In the genomic region with DNA sequence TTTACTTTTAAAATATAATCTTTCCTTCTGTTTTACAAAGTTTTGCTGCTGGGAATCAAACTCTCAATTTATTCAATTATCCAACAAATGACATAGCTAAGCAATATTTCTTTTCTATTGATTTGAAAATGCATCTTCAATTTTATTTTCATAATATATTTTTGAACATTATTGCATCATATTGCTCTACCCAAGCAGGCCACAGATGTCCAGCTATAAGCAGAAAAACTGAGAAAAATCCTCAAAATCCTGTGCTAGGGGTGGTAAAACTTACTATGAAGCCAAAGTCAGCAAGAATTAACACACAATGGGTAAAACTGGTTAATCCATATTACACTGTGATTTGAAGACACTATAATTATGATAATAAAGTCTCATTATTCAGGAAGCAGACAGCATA, we compare ENCODE assay signal across 22 cellular contexts. TPM values are rescaled to one million over a fixed set of nuclear protein-coding genes. Genes with fewer than 3 reads are reported as not detected.
DNase-seq lines count a peak whose midpoint lies in the region; ATAC-seq and TF ChIP-seq lines count a peak whose summit lies in the region.
"Had no signal": no experiment of that assay in that cellular context is flagged by ENCODE, and none has a peak within 500 bp of the region (broad histone marks: within the 10 kb centered on the region; RNA-seq: fewer than 3 reads in every experiment).

No MANE protein-coding gene starts in this region.

- H2AFZ ChIP-seq in MM.1S (ENCODE audit: low read length): no peak overlapping the region

- peak overlapping the region; percentile 42 to 86 (median 51); a peak in 13 of 20 replicates for H3K4me3 ChIP-seq in BLaER1 treated with 17β-estradiol and CSF1 and Interleukin-3, amounts not matched to agents 10 nM and 100 nM
- no peak overlapping the region for H3K4me3 ChIP-seq in CD8-positive, alpha-beta memory T cell (ENCODE audit: low read length)
- peak overlapping the region; percentile 62 for H3K4me3 ChIP-seq in MM.1S (ENCODE audit: low read length)
- H3K4me3 ChIP-seq: prostate gland, SK-N-MC, upper lobe of right lung had no signal

- peaks cover 7 to 17% (median 15%) of the 10 kb centered on the region in 11 experiments; a peak in 20 of 22 replicates for H3K9me3 ChIP-seq in BLaER1 treated with 17β-estradiol and CSF1 and Interleukin-3, amounts not matched to agents 10 nM and 100 nM (replicated peaks in 1 of 11)
- H3K9me3 ChIP-seq in CD8-positive, alpha-beta memory T cell (ENCODE audit: low read length): no peaks in the 10 kb centered on the region
- H3K9me3 ChIP-seq in MM.1S (replicated peaks; ENCODE audit: insufficient read depth, low read length): no peaks in the 10 kb centered on the region
- H3K9me3 ChIP-seq: prostate gland, stomach, upper lobe of right lung had no signal

- H3K4me1 ChIP-seq in BLaER1 treated with 17β-estradiol and CSF1 and Interleukin-3, amounts not matched to agents 10 nM and 100 nM: peaks cover 42 to 70% (median 57%) of the 10 kb centered on the region in 10 experiments
- H3K4me1 ChIP-seq in CD8-positive, alpha-beta memory T cell (ENCODE audit: insufficient read depth, low read length): peaks cover 23% of the 10 kb centered on the region
- peaks cover 41% of the 10 kb centered on the region for H3K4me1 ChIP-seq in MM.1S (ENCODE audit: low read length)
- H3K4me1 ChIP-seq: prostate gland had no signal

- POLR2A ChIA-PET in CD8-positive, alpha-beta memory T cell (lab: Charles Lee): no interaction called here

- peaks cover 75 to 83% (median 80%) of the 10 kb centered on the region in 3 donors for H3K4me1 Mint-ChIP-seq in CD8-positive, alpha-beta memory T cell
- H3K4me1 Mint-ChIP-seq in dendritic cell treated with granulocyte-macrophage colony-stimulating factor and Interleukin-4, amounts not matched to agents 40 ng/mL and 50 ng/mL, for 4 days (ENCODE audit: low read depth): peaks cover 61% of the 10 kb centered on the region

- H3K9me3 Mint-ChIP-seq in CD8-positive, alpha-beta memory T cell: peaks cover 0 to 6% (median 0%) of the 10 kb centered on the region in 5 donors
- H3K9me3 Mint-ChIP-seq in dendritic cell treated with granulocyte-macrophage colony-stimulating factor and Interleukin-4, amounts not matched to agents 40 ng/mL and 50 ng/mL, for 4 days: no peaks in the 10 kb centered on the region

- H3K4me2 ChIP-seq in BLaER1 treated with 17β-estradiol and CSF1 and Interleukin-3, amounts not matched to agents 10 nM and 100 nM: peak overlapping the region; percentile 79 to 93 (median 89)
- peak overlapping the region; percentile 96; the same call in 1 of the 2 replicates for H3K4me2 ChIP-seq in MM.1S (ENCODE audit: low read depth, low read length)

- peaks cover 47% of the 10 kb centered on the region for H3F3A ChIP-seq in MM.1S (ENCODE audit: insufficient read depth, low read length)

- CTCF ChIA-PET in CD8-positive, alpha-beta memory T cell (lab: Charles Lee): interaction anchor here (0.7 to 1.1 kb wide), 2 partner anchors 9 to 138 kb away, joined by 3 to 4 read pairs; no protein-coding TSS in a partner anchor

- H3K27me3 Mint-ChIP-seq in CD8-positive, alpha-beta memory T cell: no peaks in the 10 kb centered on the region
- H3K27me3 Mint-ChIP-seq in dendritic cell treated with granulocyte-macrophage colony-stimulating factor and Interleukin-4, amounts not matched to agents 40 ng/mL and 50 ng/mL, for 4 days: no peaks in the 10 kb centered on the region

- TF ChIP-seq CTCF in MM.1S (IDR thresholded peaks at IDR 0.05; ENCODE audit: low read length): no peak

- ATAC-seq in GM21526 (IDR thresholded peaks at IDR 0.05; ENCODE audit: low FRiP score, unreplicated experiment) (no peak), HG03439 (IDR thresholded peaks at IDR 0.05; ENCODE audit: unreplicated experiment) (no peak)

- peaks cover 0 to 85% (median 9%) of the 10 kb centered on the region in 11 experiments; a peak in 11 of 22 replicates for H4K20me1 ChIP-seq in BLaER1 treated with 17β-estradiol and CSF1 and Interleukin-3, amounts not matched to agents 10 nM and 100 nM
- no peaks in the 10 kb centered on the region; the same call in none of the 2 replicates for H4K20me1 ChIP-seq in MM.1S (ENCODE audit: insufficient read depth, low read length)

- peaks cover 7 to 45% (median 19%) of the 10 kb centered on the region in 3 donors for H3K36me3 Mint-ChIP-seq in CD8-positive, alpha-beta memory T cell
- peaks cover 48% of the 10 kb centered on the region for H3K36me3 Mint-ChIP-seq in dendritic cell treated with granulocyte-macrophage colony-stimulating factor and Interleukin-4, amounts not matched to agents 40 ng/mL and 50 ng/mL, for 4 days (ENCODE audit: low read depth)

- intact Hi-C loops in dendritic cell treated with granulocyte-macrophage colony-stimulating factor and Interleukin-4, amounts not matched to agents 40 ng/mL and 50 ng/mL, for 4 days (cut with micrococcal nuclease): loop anchor here (5.0 kb wide), 1 partner anchor 37 kb away; no protein-coding TSS in a partner anchor

- H3K27ac Mint-ChIP-seq in CD8-positive, alpha-beta memory T cell: peak overlapping the region in 5 of 8 donors; percentile 11 to 53 (median 50)
- H3K27ac Mint-ChIP-seq in dendritic cell treated with granulocyte-macrophage colony-stimulating factor and Interleukin-4, amounts not matched to agents 40 ng/mL and 50 ng/mL, for 4 days: peak overlapping the region; percentile 60

- peak overlapping the region in 1 of 7 donors; percentile 54 for H3K4me3 Mint-ChIP-seq in CD8-positive, alpha-beta memory T cell
- no peak overlapping the region for H3K4me3 Mint-ChIP-seq in dendritic cell treated with granulocyte-macrophage colony-stimulating factor and Interleukin-4, amounts not matched to agents 40 ng/mL and 50 ng/mL, for 4 days

- peaks cover 25 to 58% (median 45%) of the 10 kb centered on the region in 11 experiments for H3K36me3 ChIP-seq in BLaER1 treated with 17β-estradiol and CSF1 and Interleukin-3, amounts not matched to agents 10 nM and 100 nM
- no peaks in the 10 kb centered on the region for H3K36me3 ChIP-seq in CD8-positive, alpha-beta memory T cell (ENCODE audit: insufficient read depth, low read length)
- H3K36me3 ChIP-seq in MM.1S (replicated peaks; ENCODE audit: insufficient read depth, low read length): peaks cover 7% of the 10 kb centered on the region; the same call in 1 of the 2 replicates
- H3K36me3 ChIP-seq: prostate gland, upper lobe of right lung had no signal

- no peaks in the 10 kb centered on the region for H3K9me2 ChIP-seq in MM.1S (replicated peaks; ENCODE audit: insufficient read depth, low read length)

- H3K27me3 ChIP-seq in BLaER1 treated with 17β-estradiol and CSF1 and Interleukin-3, amounts not matched to agents 10 nM and 100 nM: no peaks in the 10 kb centered on the region
- no peaks in the 10 kb centered on the region for H3K27me3 ChIP-seq in CD8-positive, alpha-beta memory T cell (ENCODE audit: insufficient read depth, low read length, poor library complexity, severe bottlenecking)
- no peaks in the 10 kb centered on the region for H3K27me3 ChIP-seq in MM.1S (replicated peaks; ENCODE audit: insufficient read depth, low read length)
- H3K27me3 ChIP-seq: stomach, upper lobe of right lung had no signal

- H3K27ac ChIP-seq in BLaER1 treated with 17β-estradiol and CSF1 and Interleukin-3, amounts not matched to agents 10 nM and 100 nM: peak overlapping the region in 10 of 11 experiments; percentile 52 to 87 (median 85); a peak in 19 of 22 replicates
- no peak overlapping the region for H3K27ac ChIP-seq in CD8-positive, alpha-beta memory T cell (ENCODE audit: low read depth, low read length)
- H3K27ac ChIP-seq in MM.1S (ENCODE audit: low read length): peak overlapping the region; percentile 64; the same call in 1 of the 2 replicates
- H3K27ac ChIP-seq: prostate gland, upper lobe of right lung had no signal

- peaks cover 98% of the 10 kb centered on the region for H3K79me2 ChIP-seq in MM.1S (ENCODE audit: low read length)

- no peak for DNase-seq in CD8-positive, alpha-beta memory T cell
- no peak for DNase-seq in MM.1S
- DNase-seq in NCI-H2227 (lab: John Stamatoyannopoulos, UW; ENCODE audit: unreplicated experiment): no peak
- no peak for DNase-seq in activated effector memory CD4-positive, alpha-beta T cell treated with anti-CD3 and anti-CD28 coated beads, Interleukin-2, amount 50 U/mL, for 16 hours
- DNase-seq: activated CD4-positive, CD25-positive, alpha-beta regulatory T cell treated with anti-CD3 and anti-CD28 coated beads, Interleukin-2, amount 50 U/mL, for 72 hours; activated CD8-positive, alpha-beta memory T cell treated with anti-CD3 and anti-CD28 coated beads for 24 hours; AML-193; Kasumi-1; left cardiac atrium; midbrain; NCI-H1105; NCI-H524; stimulated activated CD4-positive, alpha-beta T cell treated with anti-CD3 and anti-CD28 coated beads, Interleukin-2, amount 100 ng/mL, for 24 hours; stomach; T1000; upper lobe of right lung had no signal

- H3K9ac ChIP-seq in BLaER1 treated with 17β-estradiol and CSF1 and Interleukin-3, amounts not matched to agents 10 nM and 100 nM: peak overlapping the region in 9 of 11 experiments; percentile 66 to 79 (median 77); a peak in 18 of 22 replicates
- no peak overlapping the region for H3K9ac ChIP-seq in MM.1S (ENCODE audit: low read length)

RNA-seq across cellular contexts. Expression of a gene that starts 5.0 kb away (rescaled TPM):
- total RNA-seq in CD8-positive, alpha-beta memory T cell: 10 to 100 TPM; 33.6 to 34.7 TPM
- 48.8 TPM for polyA plus RNA-seq in CD8-positive, alpha-beta memory T cell

RNA-seq across cellular contexts. Expression of a gene that starts 16.5 kb away (rescaled TPM):
- total RNA-seq in CD8-positive, alpha-beta memory T cell: 1 to 10 TPM; 2.5 to 3.1 TPM
- 1.1 TPM for polyA plus RNA-seq in CD8-positive, alpha-beta memory T cell

RNA-seq across cellular contexts. Expression of a gene that starts 49.1 kb away (rescaled TPM):
- 10 to 100 TPM; 23.2 to 27.1 TPM for total RNA-seq in CD8-positive, alpha-beta memory T cell
- 27.5 TPM for polyA plus RNA-seq in CD8-positive, alpha-beta memory T cell
